In the genomic region with DNA sequence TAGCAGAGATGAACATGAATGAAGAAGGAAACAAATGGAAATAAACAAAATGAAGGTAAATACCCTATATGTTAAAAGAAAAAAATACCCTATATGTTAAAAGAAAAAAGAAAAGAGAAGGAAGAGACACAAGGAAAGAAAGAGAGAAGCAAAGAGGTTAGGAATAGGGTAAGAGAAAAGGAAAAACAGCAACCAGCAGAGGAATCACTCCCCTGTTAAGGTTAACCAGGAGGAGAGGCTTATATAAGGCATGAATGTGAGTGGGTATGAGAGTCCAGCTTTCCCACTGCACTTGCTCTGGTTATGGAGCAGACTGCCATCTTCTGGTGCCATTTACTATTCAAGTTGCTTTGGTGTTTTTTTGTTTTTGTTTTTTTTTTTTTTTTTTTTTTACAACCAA, we compare ENCODE assay signal across 8 cellular contexts. TPM values are rescaled to one million over a fixed set of nuclear protein-coding genes. Genes with fewer than 3 reads are reported as not detected.
A peak's percentile ranks its signal among the peaks of the same experiment; 100 is the strongest.
DNase-seq lines count a peak whose midpoint lies in the region; ATAC-seq and TF ChIP-seq lines count a peak whose summit lies in the region.

No MANE protein-coding gene starts in this region.

- DNase-seq in H4 (ENCODE audit: low spot score) (peak; percentile 58), activated B cell treated with CpG ODN at 0.5 μM for 24 hours (no peak), suprapubic skin (ENCODE audit: low spot score in 2 of 2) (no peak)
- no peak for DNase-seq in effector CD4-positive, alpha-beta T cell

- H3K9ac ChIP-seq in BLaER1 = peak overlapping the region; percentile 91; the same call in 1 of the 2 replicates

- H3K36me3 ChIP-seq in BLaER1 = peaks cover 31% of the 10 kb centered on the region
- peaks cover 0 to 21% of the 10 kb centered on the region in 2 donors for H3K36me3 ChIP-seq in gastroesophageal sphincter
- peaks cover 6% of the 10 kb centered on the region for H3K36me3 ChIP-seq in suprapubic skin

- no peaks in the 10 kb centered on the region for H3K9me3 ChIP-seq in BLaER1
- no peaks in the 10 kb centered on the region for H3K9me3 ChIP-seq in gastroesophageal sphincter
- no peaks in the 10 kb centered on the region for H3K9me3 ChIP-seq in suprapubic skin

- 0 out of 2 replicates have a peak overlapping the region, but pooled peaks have one; percentile 85 for H3K4me3 ChIP-seq in BLaER1
- no peak overlapping the region for H3K4me3 ChIP-seq in gastroesophageal sphincter
- peak overlapping the region; percentile 60 for H3K4me3 ChIP-seq in suprapubic skin

- no peak for TF ChIP-seq EP300 in gastroesophageal sphincter (IDR thresholded peaks at IDR 0.05)
- TF ChIP-seq EP300 in suprapubic skin (IDR thresholded peaks at IDR 0.05) = no peak

- H3K4me3 Mint-ChIP-seq in activated B cell treated with CpG ODN at 0.5 μM for 24 hours = peak overlapping the region; percentile 17

- no peak for TF ChIP-seq CTCF in activated B cell treated with CpG ODN at 0.5 μM for 24 hours (IDR thresholded peaks at IDR 0.05)
- no peak for TF ChIP-seq CTCF in gastroesophageal sphincter (IDR thresholded peaks at IDR 0.05)
- TF ChIP-seq CTCF in suprapubic skin (IDR thresholded peaks at IDR 0.05) = no peak

- POLR2A ChIA-PET in activated B cell treated with CpG ODN at 0.5 μM for 24 hours (lab: Charles Lee) = interaction anchor here (0.6 to 14.2 kb wide), 5 partner anchors 10 to 234 kb away, joined by 5 to 339 read pairs (median 11); partner anchors contain the start of genes HOMEZ and PABPN1

- peaks cover 27% of the 10 kb centered on the region for H3K36me3 Mint-ChIP-seq in activated B cell treated with CpG ODN at 0.5 μM for 24 hours (ENCODE audit: low read depth)

- H3K4me2 ChIP-seq in BLaER1 = peak overlapping the region; percentile 95

- no peak overlapping the region for H3K27ac ChIP-seq in BLaER1
- H3K27ac ChIP-seq in gastroesophageal sphincter = peak overlapping the region in 3 of 4 donors; percentile 98 to 99 (median 99)
- peak overlapping the region; percentile 93 for H3K27ac ChIP-seq in suprapubic skin

- H3K27ac Mint-ChIP-seq in activated B cell treated with CpG ODN at 0.5 μM for 24 hours = peak overlapping the region; percentile 26

- CTCF ChIA-PET in activated B cell treated with CpG ODN at 0.5 μM for 24 hours (lab: Charles Lee) = interaction anchor here (0.5 to 1.4 kb wide), 2 partner anchors 80 to 178 kb away, joined by 3 to 5 read pairs; no protein-coding TSS in a partner anchor

- H3K4me1 Mint-ChIP-seq in activated B cell treated with CpG ODN at 0.5 μM for 24 hours = peaks cover 29% of the 10 kb centered on the region

- no peaks in the 10 kb centered on the region for H3K27me3 Mint-ChIP-seq in activated B cell treated with CpG ODN at 0.5 μM for 24 hours

- TF ChIP-seq POLR2A in gastroesophageal sphincter (IDR thresholded peaks at IDR 0.05) (no peak), suprapubic skin (IDR thresholded peaks at IDR 0.05) (no peak)

- no peak for ATAC-seq in activated B cell treated with CpG ODN at 0.5 μM for 24 hours (ENCODE audit: low read depth)
- ATAC-seq in gastroesophageal sphincter = no peak
- ATAC-seq in GM18511 (IDR thresholded peaks at IDR 0.05; ENCODE audit: unreplicated experiment) = no peak
- no peak for ATAC-seq in HG03520 (IDR thresholded peaks at IDR 0.05; ENCODE audit: unreplicated experiment)

- H4K20me1 ChIP-seq in BLaER1 = no peaks in the 10 kb centered on the region

- H3K4me1 ChIP-seq in BLaER1 (peaks cover 40% of the 10 kb centered on the region), gastroesophageal sphincter (peaks cover 5 to 47% (median 6%) of the 10 kb centered on the region in 3 donors), suprapubic skin (peaks cover 56% of the 10 kb centered on the region)

- intact Hi-C loops in activated B cell treated with CpG ODN at 0.5 μM for 24 hours (cut with micrococcal nuclease) = loop anchor here (1.0 to 5.0 kb wide), 2 partner anchors 34 to 222 kb away; no protein-coding TSS in a partner anchor

- H3K9me3 Mint-ChIP-seq in activated B cell treated with CpG ODN at 0.5 μM for 24 hours = no peaks in the 10 kb centered on the region

- H3K27me3 ChIP-seq in BLaER1 (no peaks in the 10 kb centered on the region), gastroesophageal sphincter (no peaks in the 10 kb centered on the region), suprapubic skin (no peaks in the 10 kb centered on the region)

RNA-seq across cellular contexts. Expression of gene PPP1R3E, which starts 3.1 kb away (rescaled TPM):
- 2.8 and 4.6 TPM in 2 replicates for total RNA-seq in H4 (2014; rRNA removed; shearing (Covaris generic))
- total RNA-seq in activated B cell treated with CpG ODN at 0.5 μM for 24 hours = 23.4 and 28.9 TPM in 2 replicates
- total RNA-seq in gastroesophageal sphincter = 10 to 100 TPM in 1 of 4 donors, 1 to 10 TPM in 3; 4.4 to 14.0 (median 7.2) TPM
- total RNA-seq in suprapubic skin = 10 to 100 TPM; 15.3 to 29.9 (median 22.5) TPM

RNA-seq across cellular contexts. Expression of gene BCL2L2, which starts 7.1 kb away (rescaled TPM):
- total RNA-seq in H4 (2014; rRNA removed; shearing (Covaris generic)) = 9.7 and 14.5 TPM in 2 replicates
- total RNA-seq in activated B cell treated with CpG ODN at 0.5 μM for 24 hours (10.4 and 11.8 TPM in 2 replicates), gastroesophageal sphincter (100 to 1,000 TPM in 3 of 4 donors, 10 to 100 TPM in 1; 99.1 to 157 (median 117) TPM), suprapubic skin (10 to 100 TPM; 35.4 to 48.4 (median 44.7) TPM)

RNA-seq across cellular contexts. Expression of gene HOMEZ, which starts 13.6 kb away (rescaled TPM):
- total RNA-seq in H4 (2014; rRNA removed; shearing (Covaris generic)) = 9.8 and 11.4 TPM in 2 replicates
- total RNA-seq in activated B cell treated with CpG ODN at 0.5 μM for 24 hours = 10.8 and 11.5 TPM in 2 replicates
- 10 to 100 TPM in 2 of 4 donors, 1 to 10 TPM in 2; 7.5 to 11.3 (median 9.4) TPM for total RNA-seq in gastroesophageal sphincter
- 10 to 100 TPM in 1 of 4 donors, 1 to 10 TPM in 3; 7.8 to 13.1 (median 8.5) TPM for total RNA-seq in suprapubic skin

RNA-seq across cellular contexts. Expression of gene PABPN1, which starts 21.7 kb away (rescaled TPM):
- 101 and 109 TPM in 2 replicates for total RNA-seq in H4 (2014; rRNA removed; shearing (Covaris generic))
- total RNA-seq in activated B cell treated with CpG ODN at 0.5 μM for 24 hours = 259 and 264 TPM in 2 replicates
- total RNA-seq in gastroesophageal sphincter = 10 to 100 TPM; 56.3 to 59.8 (median 57.5) TPM
- total RNA-seq in suprapubic skin = 100 to 1,000 TPM in 1 of 4 donors, 10 to 100 TPM in 3; 45.1 to 109 (median 58.8) TPM

RNA-seq across cellular contexts. Expression of gene SLC22A17, which starts 53.1 kb away (rescaled TPM):
- 4.6 and 5.3 TPM in 2 replicates for total RNA-seq in H4 (2014; rRNA removed; shearing (Covaris generic))
- total RNA-seq in activated B cell treated with CpG ODN at 0.5 μM for 24 hours (0.20 TPM in 1 of 2 replicates, not detected in the other), gastroesophageal sphincter (10 to 100 TPM; 22.7 to 36.4 (median 30.4) TPM), suprapubic skin (10 to 100 TPM; 15.4 to 67.6 (median 22.5) TPM)

Comparison
In these comparisons a context has a peak if more than half of its experiments do, and no peak if none do; other contexts are left out.
1. H3K4me3 ChIP-seq: peak in BLaER1 (single experiment) and suprapubic skin (single experiment); none in gastroesophageal sphincter (0 of 2).